In genomic region chr16:74623214-74623842, GRCh38 we compare ENCODE assay signal across 1 cellular context.
TF ChIP-seq lines count a peak whose summit lies in the region.

No MANE protein-coding gene starts in this region.

TF ChIP-seq in K562, 482 proteins besides CTCF, POLR2A, EP300 and RAD21 (continued from another document):
- no peak for TF ChIP-seq CUX1 (CRISPR knock-in tag; IDR thresholded peaks at IDR 0.05)
- no peak for TF ChIP-seq RBM14 (IDR thresholded peaks at IDR 0.05; ENCODE audit: borderline replicate concordance, insufficient read depth, low read depth, low read length)
- TF ChIP-seq MEIS2 (IDR thresholded peaks at IDR 0.05; ENCODE audit: partially characterized antibody): no peak
- no peak for TF ChIP-seq KLF6 (CRISPR knock-in tag; IDR thresholded peaks at IDR 0.05; ENCODE audit: borderline replicate concordance)
- peak; percentile 65; the same call in 1 of the 2 replicates for TF ChIP-seq ESRRA (IDR thresholded peaks at IDR 0.05; ENCODE audit: borderline replicate concordance, low read depth)
- TF ChIP-seq FIP1L1 (IDR thresholded peaks at IDR 0.05; ENCODE audit: low read depth, low read length, poor library complexity, severe bottlenecking): no peak
- no peak for TF ChIP-seq TEAD1 (CRISPR knock-in tag; IDR thresholded peaks at IDR 0.05)
- no peak for TF ChIP-seq SRSF3 (IDR thresholded peaks at IDR 0.05; ENCODE audit: insufficient read depth, low read length)
- no peak for TF ChIP-seq NR1H2 (CRISPR knock-in tag; IDR thresholded peaks at IDR 0.05)
- no peak for TF ChIP-seq POLR2H (tag; IDR thresholded peaks at IDR 0.05; ENCODE audit: low read depth)
- TF ChIP-seq CGGBP1 (CRISPR knock-in tag; IDR thresholded peaks at IDR 0.05): no peak
- TF ChIP-seq RBFOX2 (IDR thresholded peaks at IDR 0.05; ENCODE audit: low read depth, low read length): no peak
- no peak for TF ChIP-seq ZBTB40 (IDR thresholded peaks at IDR 0.05)
- no peak for TF ChIP-seq ZBTB40 (CRISPR knock-in tag; IDR thresholded peaks at IDR 0.05)
- no peak for TF ChIP-seq JUNB (CRISPR knock-in tag; conservative IDR thresholded peaks at IDR 0.05)
- no peak for TF ChIP-seq GABPA (tag; conservative IDR thresholded peaks at IDR 0.05; ENCODE audit: low read depth)
- no peak for TF ChIP-seq BCOR (IDR thresholded peaks at IDR 0.05)
- peak; percentile 47 for TF ChIP-seq SMC3 (conservative IDR thresholded peaks at IDR 0.05; ENCODE audit: insufficient read depth, low read depth, low read length)
- no peak for TF ChIP-seq TBL1XR1 (IDR thresholded peaks at IDR 0.05; ENCODE audit: low read length in 2 of 2)
- no peak for TF ChIP-seq THRAP3 (IDR thresholded peaks at IDR 0.05; ENCODE audit: borderline replicate concordance)
- TF ChIP-seq SREBF2 (CRISPR knock-in tag; IDR thresholded peaks at IDR 0.05): no peak
- no peak for TF ChIP-seq CREB1 (IDR thresholded peaks at IDR 0.05)
- TF ChIP-seq CREB1 (CRISPR knock-in tag; IDR thresholded peaks at IDR 0.05): no peak
- no peak for TF ChIP-seq ELF4 (CRISPR knock-in tag; IDR thresholded peaks at IDR 0.05)
- 0 out of 4 replicates have a peak, but pooled peaks of 1 of the 2 experiments have one; percentile 26 for TF ChIP-seq RCOR1 (IDR thresholded peaks at IDR 0.05; ENCODE audit: borderline replicate concordance in 1 of 2, low read depth in 2 of 2, low read length in 2 of 2)
- no peak for TF ChIP-seq MAX (CRISPR knock-in tag; IDR thresholded peaks at IDR 0.05)
- TF ChIP-seq FOSL1 (tag; conservative IDR thresholded peaks at IDR 0.05): no peak
- TF ChIP-seq ZZZ3 (IDR thresholded peaks at IDR 0.05): peak; percentile 76; the same call in 1 of the 2 replicates
- no peak for TF ChIP-seq ZC3H4 (CRISPR knock-in tag; IDR thresholded peaks at IDR 0.05; ENCODE audit: borderline replicate concordance)
- TF ChIP-seq ARID3A (IDR thresholded peaks at IDR 0.05; ENCODE audit: borderline replicate concordance, low read depth, low read length): no peak
- TF ChIP-seq SMARCA4 (IDR thresholded peaks at IDR 0.05): no peak
- peak; percentile 49; the same call in 1 of the 2 replicates for TF ChIP-seq DEAF1 (CRISPR knock-in tag; IDR thresholded peaks at IDR 0.05)
- TF ChIP-seq E2F8 (IDR thresholded peaks at IDR 0.05; ENCODE audit: low read depth, partially characterized antibody): no peak
- no peak for TF ChIP-seq CBFA2T2 (conservative IDR thresholded peaks at IDR 0.05)
- 0 out of 2 replicates have a peak, but pooled peaks have one; percentile 52 for TF ChIP-seq HDGF (IDR thresholded peaks at IDR 0.05)
- no peak for TF ChIP-seq ID3 (CRISPR knock-in tag; IDR thresholded peaks at IDR 0.05)
- TF ChIP-seq ID3 (tag; IDR thresholded peaks at IDR 0.05): no peak
- TF ChIP-seq ZNF561 (CRISPR knock-in tag; conservative IDR thresholded peaks at IDR 0.05): no peak
